In genomic region chr3:114852974-114853373, GRCh38 we compare ENCODE assay signal across 8 cellular contexts.
"Had no signal": no experiment of that assay in that cellular context is flagged by ENCODE, and none has a peak within 500 bp of the region (broad histone marks: within the 10 kb centered on the region; RNA-seq: fewer than 3 reads in every experiment).

No MANE protein-coding gene starts in this region.

- H3K36me3 ChIP-seq: HAP-1 had no signal

- H3K27ac ChIP-seq: GM23248, HL-60 had no signal

- H3K4me3 ChIP-seq: GM23248, HAP-1 had no signal

- FAIRE-seq: HepG2 had no signal

- H3K9me3 ChIP-seq: HAP-1 had no signal

- DNase-seq: GM23248, GOT3, H7, HFFc6 had no signal

- ATAC-seq: HCT116, HepG2 had no signal
